In the genomic region with DNA sequence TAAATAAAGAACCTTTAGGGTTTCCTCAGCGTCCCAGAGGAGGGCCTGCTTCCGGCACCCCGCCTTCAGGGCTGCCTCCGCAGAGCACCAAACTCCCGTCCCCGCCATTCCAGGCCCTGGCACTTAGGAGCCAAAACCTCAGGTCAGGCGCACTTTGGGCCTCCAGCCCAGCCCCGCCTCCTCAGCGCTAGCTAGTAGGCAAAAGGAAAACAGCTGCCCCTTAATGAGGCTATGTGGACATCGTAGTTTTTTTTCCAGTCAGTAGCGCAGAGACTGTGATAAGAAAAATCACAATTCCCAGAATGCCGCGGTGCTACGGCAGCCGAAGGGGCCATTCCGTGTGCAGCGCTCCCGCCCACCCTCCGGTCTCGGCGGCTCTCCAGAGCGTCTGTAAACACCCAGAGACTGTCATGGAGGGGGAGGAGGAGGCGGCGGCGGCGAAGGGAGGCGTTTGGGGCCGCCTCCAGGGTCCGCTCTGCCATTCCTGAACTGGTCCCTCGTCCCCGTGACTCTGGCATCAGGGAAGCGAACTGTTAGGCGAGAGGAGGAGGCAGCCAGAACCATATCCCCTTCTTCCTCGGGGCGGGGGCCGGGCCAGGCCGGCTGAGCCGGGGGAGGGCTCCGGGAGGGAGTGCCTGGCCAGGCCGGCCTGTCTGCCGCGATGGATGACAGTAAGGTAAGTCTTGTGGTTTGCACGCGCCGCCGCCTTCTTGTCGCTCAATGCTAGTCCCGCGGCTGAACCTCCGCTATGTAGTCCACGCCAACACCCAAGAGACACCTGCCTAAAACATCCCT, we compare ENCODE assay signal across 1 cellular context.
TF ChIP-seq lines count a peak whose summit lies in the region.

A gene with protein sequence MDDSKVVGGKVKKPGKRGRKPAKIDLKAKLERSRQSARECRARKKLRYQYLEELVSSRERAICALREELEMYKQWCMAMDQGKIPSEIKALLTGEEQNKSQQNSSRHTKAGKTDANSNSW (plus strand): TSS at position 365 of the 795 bp plus-strand sequence. CDS start 297 bp downstream, at position 662.

TF ChIP-seq in H1, 55 proteins besides CTCF, POLR2A, EP300 and RAD21 (continues in another document):
- no peak for TF ChIP-seq RNF2 (IDR thresholded peaks at IDR 0.05; ENCODE audit: borderline replicate concordance, low read depth, low read length, missing control alignments, poor library complexity, severe bottlenecking)
- TF ChIP-seq SUZ12 (IDR thresholded peaks at IDR 0.05; ENCODE audit: low read length), result no peak
- TF ChIP-seq, protein P1, sequence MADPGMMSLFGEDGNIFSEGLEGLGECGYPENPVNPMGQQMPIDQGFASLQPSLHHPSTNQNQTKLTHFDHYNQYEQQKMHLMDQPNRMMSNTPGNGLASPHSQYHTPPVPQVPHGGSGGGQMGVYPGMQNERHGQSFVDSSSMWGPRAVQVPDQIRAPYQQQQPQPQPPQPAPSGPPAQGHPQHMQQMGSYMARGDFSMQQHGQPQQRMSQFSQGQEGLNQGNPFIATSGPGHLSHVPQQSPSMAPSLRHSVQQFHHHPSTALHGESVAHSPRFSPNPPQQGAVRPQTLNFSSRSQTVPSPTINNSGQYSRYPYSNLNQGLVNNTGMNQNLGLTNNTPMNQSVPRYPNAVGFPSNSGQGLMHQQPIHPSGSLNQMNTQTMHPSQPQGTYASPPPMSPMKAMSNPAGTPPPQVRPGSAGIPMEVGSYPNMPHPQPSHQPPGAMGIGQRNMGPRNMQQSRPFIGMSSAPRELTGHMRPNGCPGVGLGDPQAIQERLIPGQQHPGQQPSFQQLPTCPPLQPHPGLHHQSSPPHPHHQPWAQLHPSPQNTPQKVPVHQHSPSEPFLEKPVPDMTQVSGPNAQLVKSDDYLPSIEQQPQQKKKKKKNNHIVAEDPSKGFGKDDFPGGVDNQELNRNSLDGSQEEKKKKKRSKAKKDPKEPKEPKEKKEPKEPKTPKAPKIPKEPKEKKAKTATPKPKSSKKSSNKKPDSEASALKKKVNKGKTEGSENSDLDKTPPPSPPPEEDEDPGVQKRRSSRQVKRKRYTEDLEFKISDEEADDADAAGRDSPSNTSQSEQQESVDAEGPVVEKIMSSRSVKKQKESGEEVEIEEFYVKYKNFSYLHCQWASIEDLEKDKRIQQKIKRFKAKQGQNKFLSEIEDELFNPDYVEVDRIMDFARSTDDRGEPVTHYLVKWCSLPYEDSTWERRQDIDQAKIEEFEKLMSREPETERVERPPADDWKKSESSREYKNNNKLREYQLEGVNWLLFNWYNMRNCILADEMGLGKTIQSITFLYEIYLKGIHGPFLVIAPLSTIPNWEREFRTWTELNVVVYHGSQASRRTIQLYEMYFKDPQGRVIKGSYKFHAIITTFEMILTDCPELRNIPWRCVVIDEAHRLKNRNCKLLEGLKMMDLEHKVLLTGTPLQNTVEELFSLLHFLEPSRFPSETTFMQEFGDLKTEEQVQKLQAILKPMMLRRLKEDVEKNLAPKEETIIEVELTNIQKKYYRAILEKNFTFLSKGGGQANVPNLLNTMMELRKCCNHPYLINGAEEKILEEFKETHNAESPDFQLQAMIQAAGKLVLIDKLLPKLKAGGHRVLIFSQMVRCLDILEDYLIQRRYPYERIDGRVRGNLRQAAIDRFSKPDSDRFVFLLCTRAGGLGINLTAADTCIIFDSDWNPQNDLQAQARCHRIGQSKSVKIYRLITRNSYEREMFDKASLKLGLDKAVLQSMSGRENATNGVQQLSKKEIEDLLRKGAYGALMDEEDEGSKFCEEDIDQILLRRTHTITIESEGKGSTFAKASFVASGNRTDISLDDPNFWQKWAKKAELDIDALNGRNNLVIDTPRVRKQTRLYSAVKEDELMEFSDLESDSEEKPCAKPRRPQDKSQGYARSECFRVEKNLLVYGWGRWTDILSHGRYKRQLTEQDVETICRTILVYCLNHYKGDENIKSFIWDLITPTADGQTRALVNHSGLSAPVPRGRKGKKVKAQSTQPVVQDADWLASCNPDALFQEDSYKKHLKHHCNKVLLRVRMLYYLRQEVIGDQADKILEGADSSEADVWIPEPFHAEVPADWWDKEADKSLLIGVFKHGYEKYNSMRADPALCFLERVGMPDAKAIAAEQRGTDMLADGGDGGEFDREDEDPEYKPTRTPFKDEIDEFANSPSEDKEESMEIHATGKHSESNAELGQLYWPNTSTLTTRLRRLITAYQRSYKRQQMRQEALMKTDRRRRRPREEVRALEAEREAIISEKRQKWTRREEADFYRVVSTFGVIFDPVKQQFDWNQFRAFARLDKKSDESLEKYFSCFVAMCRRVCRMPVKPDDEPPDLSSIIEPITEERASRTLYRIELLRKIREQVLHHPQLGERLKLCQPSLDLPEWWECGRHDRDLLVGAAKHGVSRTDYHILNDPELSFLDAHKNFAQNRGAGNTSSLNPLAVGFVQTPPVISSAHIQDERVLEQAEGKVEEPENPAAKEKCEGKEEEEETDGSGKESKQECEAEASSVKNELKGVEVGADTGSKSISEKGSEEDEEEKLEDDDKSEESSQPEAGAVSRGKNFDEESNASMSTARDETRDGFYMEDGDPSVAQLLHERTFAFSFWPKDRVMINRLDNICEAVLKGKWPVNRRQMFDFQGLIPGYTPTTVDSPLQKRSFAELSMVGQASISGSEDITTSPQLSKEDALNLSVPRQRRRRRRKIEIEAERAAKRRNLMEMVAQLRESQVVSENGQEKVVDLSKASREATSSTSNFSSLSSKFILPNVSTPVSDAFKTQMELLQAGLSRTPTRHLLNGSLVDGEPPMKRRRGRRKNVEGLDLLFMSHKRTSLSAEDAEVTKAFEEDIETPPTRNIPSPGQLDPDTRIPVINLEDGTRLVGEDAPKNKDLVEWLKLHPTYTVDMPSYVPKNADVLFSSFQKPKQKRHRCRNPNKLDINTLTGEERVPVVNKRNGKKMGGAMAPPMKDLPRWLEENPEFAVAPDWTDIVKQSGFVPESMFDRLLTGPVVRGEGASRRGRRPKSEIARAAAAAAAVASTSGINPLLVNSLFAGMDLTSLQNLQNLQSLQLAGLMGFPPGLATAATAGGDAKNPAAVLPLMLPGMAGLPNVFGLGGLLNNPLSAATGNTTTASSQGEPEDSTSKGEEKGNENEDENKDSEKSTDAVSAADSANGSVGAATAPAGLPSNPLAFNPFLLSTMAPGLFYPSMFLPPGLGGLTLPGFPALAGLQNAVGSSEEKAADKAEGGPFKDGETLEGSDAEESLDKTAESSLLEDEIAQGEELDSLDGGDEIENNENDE (IDR thresholded peaks at IDR 0.05; ENCODE audit: insufficient replicate concordance, low read length), result no peak
- no peak; the same call in 1 of the 2 replicates for TF ChIP-seq CEBPB (IDR thresholded peaks at IDR 0.05; ENCODE audit: low read depth, low read length)
- peak; percentile 64; the same call in 1 of the 2 replicates for TF ChIP-seq EGR1 (IDR thresholded peaks at IDR 0.05; ENCODE audit: borderline replicate concordance, low read depth, low read length)
- TF ChIP-seq TCF12 (IDR thresholded peaks at IDR 0.05; ENCODE audit: low read depth, low read length), result no peak
- no peak for TF ChIP-seq CTBP2 (IDR thresholded peaks at IDR 0.05; ENCODE audit: borderline replicate concordance, insufficient read depth, insufficient read length, low read length)
- TF ChIP-seq ASH2L (IDR thresholded peaks at IDR 0.05; ENCODE audit: low read length), result peak; percentile 91
- TF ChIP-seq SP1 (IDR thresholded peaks at IDR 0.05; ENCODE audit: low read depth, low read length), result peak; percentile 72
- TF ChIP-seq CHD2 (IDR thresholded peaks at IDR 0.05; ENCODE audit: low read length), result no peak
- no peak for TF ChIP-seq BRCA1 (IDR thresholded peaks at IDR 0.05; ENCODE audit: low read depth, low read length)
- TF ChIP-seq TBP (IDR thresholded peaks at IDR 0.05; ENCODE audit: low read depth, low read length), result peak; percentile 36; the same call in 1 of the 2 replicates
- 0 out of 4 replicates have a peak, but pooled peaks have one; percentile 19 to 26 for TF ChIP-seq HDAC2 (IDR thresholded peaks at IDR 0.05; ENCODE audit: borderline replicate concordance in 1 of 2, low read depth in 2 of 2, low read length in 2 of 2)
- no peak for TF ChIP-seq GTF2F1 (IDR thresholded peaks at IDR 0.05; ENCODE audit: borderline replicate concordance, low read depth, low read length)
- TF ChIP-seq CBX5 (IDR thresholded peaks at IDR 0.05; ENCODE audit: low read depth, low read length), result no peak
- TF ChIP-seq, protein P2, sequence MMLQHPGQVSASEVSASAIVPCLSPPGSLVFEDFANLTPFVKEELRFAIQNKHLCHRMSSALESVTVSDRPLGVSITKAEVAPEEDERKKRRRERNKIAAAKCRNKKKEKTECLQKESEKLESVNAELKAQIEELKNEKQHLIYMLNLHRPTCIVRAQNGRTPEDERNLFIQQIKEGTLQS (IDR thresholded peaks at IDR 0.05; ENCODE audit: insufficient read depth, low read depth, low read length), result no peak
- TF ChIP-seq KDM4A (IDR thresholded peaks at IDR 0.05; ENCODE audit: low read depth, low read length, severe bottlenecking), result peak; percentile 32
- no peak; the same call in 1 of the 2 replicates for TF ChIP-seq POLR2AphosphoS5 (IDR thresholded peaks at IDR 0.05; ENCODE audit: low read depth, low read length)
- TF ChIP-seq SAP30 (IDR thresholded peaks at IDR 0.05; ENCODE audit: insufficient read depth, insufficient replicate concordance, low read length), result no peak
- peak; percentile 80 for TF ChIP-seq TAF1 (IDR thresholded peaks at IDR 0.05; ENCODE audit: low read depth, low read length)
- TF ChIP-seq SP4 (IDR thresholded peaks at IDR 0.05; ENCODE audit: low read length), result peak; percentile 71
- no peak for TF ChIP-seq ZNF274 (IDR thresholded peaks at IDR 0.05; ENCODE audit: borderline replicate concordance, extremely low read depth, low read length)
- TF ChIP-seq HDAC6 (IDR thresholded peaks at IDR 0.05; ENCODE audit: low read depth, low read length), result no peak
- TF ChIP-seq PHF8 (conservative IDR thresholded peaks at IDR 0.05; ENCODE audit: low read depth, low read length), result peak; percentile 55; the same call in 1 of the 2 replicates
- peak; percentile 57 for TF ChIP-seq TAF7 (optimal IDR thresholded peaks at IDR 0.05; ENCODE audit: borderline replicate concordance, low read depth, low read length)
- TF ChIP-seq MAFK (IDR thresholded peaks at IDR 0.05; ENCODE audit: low read depth, low read length), result no peak
- TF ChIP-seq YY1 (IDR thresholded peaks at IDR 0.05; ENCODE audit: low read depth, low read length), result peak; percentile 86
- TF ChIP-seq FOSL1 (IDR thresholded peaks at IDR 0.05; ENCODE audit: insufficient read depth, low read depth, low read length), result no peak
- TF ChIP-seq, protein P3, sequence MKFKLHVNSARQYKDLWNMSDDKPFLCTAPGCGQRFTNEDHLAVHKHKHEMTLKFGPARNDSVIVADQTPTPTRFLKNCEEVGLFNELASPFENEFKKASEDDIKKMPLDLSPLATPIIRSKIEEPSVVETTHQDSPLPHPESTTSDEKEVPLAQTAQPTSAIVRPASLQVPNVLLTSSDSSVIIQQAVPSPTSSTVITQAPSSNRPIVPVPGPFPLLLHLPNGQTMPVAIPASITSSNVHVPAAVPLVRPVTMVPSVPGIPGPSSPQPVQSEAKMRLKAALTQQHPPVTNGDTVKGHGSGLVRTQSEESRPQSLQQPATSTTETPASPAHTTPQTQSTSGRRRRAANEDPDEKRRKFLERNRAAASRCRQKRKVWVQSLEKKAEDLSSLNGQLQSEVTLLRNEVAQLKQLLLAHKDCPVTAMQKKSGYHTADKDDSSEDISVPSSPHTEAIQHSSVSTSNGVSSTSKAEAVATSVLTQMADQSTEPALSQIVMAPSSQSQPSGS (IDR thresholded peaks at IDR 0.05; ENCODE audit: low read length), result no peak
- TF ChIP-seq CREB1 (IDR thresholded peaks at IDR 0.05), result peak; percentile 66
- TF ChIP-seq KDM5A (IDR thresholded peaks at IDR 0.05; ENCODE audit: low read length), result no peak
- TF ChIP-seq SP2 (IDR thresholded peaks at IDR 0.05; ENCODE audit: low read length), result no peak
- no peak for TF ChIP-seq KDM1A (IDR thresholded peaks at IDR 0.05; ENCODE audit: borderline replicate concordance, low read length)
- TF ChIP-seq SIRT6 (IDR thresholded peaks at IDR 0.05; ENCODE audit: low read length), result no peak
- no peak for TF ChIP-seq BACH1 (IDR thresholded peaks at IDR 0.05; ENCODE audit: low read length)
- peak; percentile 36 for TF ChIP-seq NANOG (IDR thresholded peaks at IDR 0.05; ENCODE audit: insufficient read depth, low read depth, low read length, poor library complexity, severe bottlenecking)
- TF ChIP-seq POU5F1 (IDR thresholded peaks at IDR 0.05; ENCODE audit: low read depth, low read length), result no peak
- TF ChIP-seq TEAD4 (IDR thresholded peaks at IDR 0.05; ENCODE audit: low read depth, low read length), result peak; percentile 51; the same call in 1 of the 2 replicates
- TF ChIP-seq, protein P4, sequence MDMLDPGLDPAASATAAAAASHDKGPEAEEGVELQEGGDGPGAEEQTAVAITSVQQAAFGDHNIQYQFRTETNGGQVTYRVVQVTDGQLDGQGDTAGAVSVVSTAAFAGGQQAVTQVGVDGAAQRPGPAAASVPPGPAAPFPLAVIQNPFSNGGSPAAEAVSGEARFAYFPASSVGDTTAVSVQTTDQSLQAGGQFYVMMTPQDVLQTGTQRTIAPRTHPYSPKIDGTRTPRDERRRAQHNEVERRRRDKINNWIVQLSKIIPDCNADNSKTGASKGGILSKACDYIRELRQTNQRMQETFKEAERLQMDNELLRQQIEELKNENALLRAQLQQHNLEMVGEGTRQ (IDR thresholded peaks at IDR 0.05; ENCODE audit: low read length), result no peak
- TF ChIP-seq JUN (IDR thresholded peaks at IDR 0.05; ENCODE audit: low read depth, low read length), result no peak
- no peak for TF ChIP-seq CHD1 (IDR thresholded peaks at IDR 0.05; ENCODE audit: low read depth, low read length)
- TF ChIP-seq EZH2 (IDR thresholded peaks at IDR 0.05; ENCODE audit: low read depth, low read length, severe bottlenecking), result no peak
- TF ChIP-seq GABPA (IDR thresholded peaks at IDR 0.05; ENCODE audit: borderline replicate concordance, insufficient read depth, low read length), result no peak
- TF ChIP-seq, protein P5, sequence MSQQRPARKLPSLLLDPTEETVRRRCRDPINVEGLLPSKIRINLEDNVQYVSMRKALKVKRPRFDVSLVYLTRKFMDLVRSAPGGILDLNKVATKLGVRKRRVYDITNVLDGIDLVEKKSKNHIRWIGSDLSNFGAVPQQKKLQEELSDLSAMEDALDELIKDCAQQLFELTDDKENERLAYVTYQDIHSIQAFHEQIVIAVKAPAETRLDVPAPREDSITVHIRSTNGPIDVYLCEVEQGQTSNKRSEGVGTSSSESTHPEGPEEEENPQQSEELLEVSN (IDR thresholded peaks at IDR 0.05), result no peak
- no peak for TF ChIP-seq RFX5 (IDR thresholded peaks at IDR 0.05; ENCODE audit: borderline replicate concordance, low read depth, low read length)
- TF ChIP-seq, protein P6, sequence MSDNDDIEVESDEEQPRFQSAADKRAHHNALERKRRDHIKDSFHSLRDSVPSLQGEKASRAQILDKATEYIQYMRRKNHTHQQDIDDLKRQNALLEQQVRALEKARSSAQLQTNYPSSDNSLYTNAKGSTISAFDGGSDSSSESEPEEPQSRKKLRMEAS (IDR thresholded peaks at IDR 0.05), result peak; percentile 19; the same call in 1 of the 2 replicates
- TF ChIP-seq SIX5 (IDR thresholded peaks at IDR 0.05; ENCODE audit: low read depth, low read length), result peak; percentile 65
- TF ChIP-seq BCL11A (IDR thresholded peaks at IDR 0.05; ENCODE audit: low read depth in 2 of 2, low read length in 2 of 2), result no peak
- no peak for TF ChIP-seq NRF1 (IDR thresholded peaks at IDR 0.05; ENCODE audit: low read depth, low read length)
- no peak for TF ChIP-seq SRF (IDR thresholded peaks at IDR 0.05; ENCODE audit: low read depth, low read length)
- no peak for TF ChIP-seq RXRA (IDR thresholded peaks at IDR 0.05; ENCODE audit: insufficient read depth, low read depth, low read length)
- no peak for TF ChIP-seq CBX8 (IDR thresholded peaks at IDR 0.05; ENCODE audit: borderline replicate concordance, low read depth, low read length)
- TF ChIP-seq SIN3A (conservative IDR thresholded peaks at IDR 0.05 in 1 of 2, IDR thresholded peaks at IDR 0.05 in 1 of 2; ENCODE audit: low read depth in 1 of 2, low read length in 2 of 2), result peak in 1 of 2 experiments; percentile 33; a peak in 1 of 4 replicates
